ENCODE assay signal across 31 cellular contexts in the genomic region with DNA sequence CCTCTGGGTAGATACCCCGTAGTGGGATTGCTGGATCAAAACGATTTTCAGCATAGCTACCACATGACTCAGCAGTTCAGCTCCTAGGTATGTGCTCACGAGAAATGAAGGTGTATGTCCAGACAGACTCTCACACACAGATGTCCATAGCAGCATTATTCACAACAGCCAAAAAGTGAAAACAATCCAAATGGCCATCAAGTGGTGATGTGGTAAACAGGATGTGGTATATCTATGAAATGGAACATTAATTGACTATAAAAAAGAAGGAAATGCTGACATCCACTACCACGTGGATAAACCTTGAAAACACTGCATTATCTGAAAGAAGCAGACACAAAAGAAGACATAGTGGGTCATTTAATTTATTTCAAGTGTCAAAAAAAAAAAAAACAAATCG.
"Had no signal": no experiment of that assay in that cellular context is flagged by ENCODE, and none has a peak within 500 bp of the region (broad histone marks: within the 10 kb centered on the region; RNA-seq: fewer than 3 reads in every experiment).

No MANE protein-coding gene starts in this region.

- DNase-seq: activated CD4-positive, alpha-beta memory T cell treated with anti-CD3 and anti-CD28 coated beads, Interleukin-2, amount 10 ng/mL, durations not matched to agents 7 days and 5 days; activated CD4-positive, alpha-beta T cell treated with anti-CD3 and anti-CD28 coated beads for 1 hour; activated CD4-positive, alpha-beta T cell treated with anti-CD3 and anti-CD28 coated beads for 36 hours; activated CD4-positive, alpha-beta T cell treated with anti-CD3 and anti-CD28 coated beads for 48 hours; activated CD4-positive, alpha-beta T cell treated with anti-CD3 and anti-CD28 coated beads, Interleukin-2, amount 10 ng/mL, durations not matched to agents 7 days and 5 days; activated CD4-positive, alpha-beta T cell treated with anti-CD3 and anti-CD28 coated beads, Interleukin-2, amount 50 U/mL, for 48 hours; activated CD4-positive, CD25-positive, alpha-beta regulatory T cell; activated CD8-positive, alpha-beta memory T cell treated with anti-CD3 and anti-CD28 coated beads for 24 hours; activated CD8-positive, alpha-beta memory T cell treated with anti-CD3 and anti-CD28 coated beads, Interleukin-2, amount 10 ng/mL, durations not matched to agents 7 days and 5 days; activated CD8-positive, alpha-beta memory T cell treated with anti-CD3 and anti-CD28 coated beads, Interleukin-2, amount 50 U/mL, for 48 hours; activated CD8-positive, alpha-beta T cell treated with anti-CD3 and anti-CD28 coated beads, Interleukin-2, amount 10 ng/mL, durations not matched to agents 7 days and 5 days; activated effector memory CD4-positive, alpha-beta T cell treated with Interleukin-2 at 50 U/mL for 16 hours; activated gamma-delta T cell; activated naive CD4-positive, alpha-beta T cell treated with anti-CD3 and anti-CD28 coated beads, Interleukin-2, amount 10 ng/mL, durations not matched to agents 7 days and 5 days; activated naive CD4-positive, alpha-beta T cell treated with Interleukin-2 at 50 U/mL for 16 hours; activated naive CD8-positive, alpha-beta T cell treated with anti-CD3 and anti-CD28 coated beads, Interleukin-2, amount 10 ng/mL, durations not matched to agents 7 days and 5 days; activated naive CD8-positive, alpha-beta T cell treated with anti-CD3 and anti-CD28 coated beads, Interleukin-2, amount 50 U/mL, for 24 hours; activated T-cell treated with anti-CD3 and anti-CD28 coated beads, Interleukin-2, amount 50 U/mL, for 24 hours; activated T-cell treated with anti-CD3 and anti-CD28 coated beads, Interleukin-2, amount 50 U/mL, for 48 hours; amygdala; anterior cingulate cortex; caudate nucleus; cerebellar nuclear complex; T-helper 2 cell; T-helper 9 cell; WERI-Rb-1 had no signal

- H3K27ac ChIP-seq: ascending aorta, cardiac muscle cell, WERI-Rb-1 had no signal

- ATAC-seq: activated CD4-positive, alpha-beta T cell treated with anti-CD3 and anti-CD28 coated beads for 36 hours; activated CD4-positive, CD25-positive, alpha-beta regulatory T cell treated with anti-CD3 and anti-CD28 coated beads, Interleukin-2, amount 50 U/mL, for 24 hours; activated CD8-positive, alpha-beta memory T cell treated with anti-CD3 and anti-CD28 coated beads, Interleukin-2, amount 10 ng/mL, durations not matched to agents 7 days and 5 days; activated CD8-positive, alpha-beta T cell treated with anti-CD3 and anti-CD28 coated beads, Interleukin-2, amount 10 ng/mL, durations not matched to agents 7 days and 5 days; activated naive CD8-positive, alpha-beta T cell treated with anti-CD3 and anti-CD28 coated beads, Interleukin-2, amount 50 U/mL, for 24 hours; WTC11 had no signal

- H3K27me3 ChIP-seq: ascending aorta, cardiac muscle cell had no signal

- FAIRE-seq: bronchial epithelial cell had no signal

- H3K36me3 ChIP-seq: ascending aorta, cardiac muscle cell, WERI-Rb-1 had no signal

- H3K4me3 ChIP-seq: ascending aorta, cardiac muscle cell had no signal

- H3K9me3 ChIP-seq: ascending aorta had no signal

- H3K4me1 ChIP-seq: ascending aorta had no signal
